ENCODE assay signal across 1 cellular context in the genomic region with DNA sequence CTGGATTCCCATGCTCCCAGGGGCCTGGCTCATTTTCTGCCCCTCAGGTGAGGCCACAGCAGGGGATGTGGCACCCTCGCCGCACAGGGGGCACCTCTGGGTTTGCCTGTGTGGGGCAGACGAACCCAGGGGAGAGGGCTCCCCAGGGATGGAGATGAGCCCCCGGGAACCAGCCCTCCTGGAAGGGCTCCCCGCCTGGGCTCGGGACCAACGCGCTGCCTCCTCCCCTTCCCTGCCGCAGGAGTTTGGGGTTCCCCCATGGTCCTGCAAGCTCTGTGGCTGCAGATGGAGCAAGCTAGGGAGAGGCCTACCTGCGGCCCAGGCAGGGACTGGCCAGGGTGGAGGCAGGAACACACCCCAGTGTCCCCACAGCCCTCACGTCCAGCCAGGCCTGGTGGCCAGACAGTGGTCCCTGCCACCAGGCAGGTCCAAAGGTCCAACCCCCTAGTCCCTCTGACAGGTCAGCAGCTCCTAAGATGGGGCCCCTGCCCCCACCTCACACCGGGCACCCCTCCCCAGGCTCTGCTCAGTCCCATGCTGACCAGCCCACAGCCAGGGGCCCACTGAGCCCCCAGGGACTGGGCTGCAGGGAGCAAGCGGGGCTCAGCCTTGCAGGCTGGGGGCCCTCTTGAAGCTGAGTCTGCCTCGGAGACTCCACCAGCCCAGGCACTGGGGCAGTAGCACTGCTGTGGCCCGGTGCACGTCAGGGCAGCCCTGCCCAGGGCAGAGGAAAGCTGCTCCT.
TF ChIP-seq lines count a peak whose summit lies in the region.

No MANE protein-coding gene starts in this region.

TF ChIP-seq in GM12891, 5 proteins besides CTCF, POLR2A, EP300 and RAD21:
- TF ChIP-seq SPI1 (IDR thresholded peaks at IDR 0.05; ENCODE audit: low read depth, low read length) = no peak
- no peak for TF ChIP-seq TAF1 (IDR thresholded peaks at IDR 0.05; ENCODE audit: low read depth, low read length)
- no peak for TF ChIP-seq POLR2AphosphoS5 (IDR thresholded peaks at IDR 0.05; ENCODE audit: low read depth, low read length)
- no peak for TF ChIP-seq POU2F2 (IDR thresholded peaks at IDR 0.05; ENCODE audit: low read depth, low read length)
- TF ChIP-seq PAX5 (IDR thresholded peaks at IDR 0.05; ENCODE audit: insufficient read depth, low read length, severe bottlenecking) = no peak
TF ChIP-seq in GM12891: peak in this region for 0.
